In genomic region chr10:28587970-28588290, GRCh38 we compare ENCODE assay signal across 8 cellular contexts. TPM values are rescaled to one million over a fixed set of nuclear protein-coding genes. Genes with fewer than 3 reads are reported as not detected.
DNase-seq lines count a peak whose midpoint lies in the region; ATAC-seq, FAIRE-seq and TF ChIP-seq lines count a peak whose summit lies in the region.

No MANE protein-coding gene starts in this region.

- H3K27me3 ChIP-seq in gastroesophageal sphincter (no peaks in the 10 kb centered on the region), rectal smooth muscle tissue (ENCODE audit: control insufficient read depth, insufficient read depth, low read length) (no peaks in the 10 kb centered on the region), MM.1S (replicated peaks; ENCODE audit: insufficient read depth, low read length) (no peaks in the 10 kb centered on the region)

- no peak overlapping the region for H2AFZ ChIP-seq in MM.1S (ENCODE audit: low read length)

- no peak for TF ChIP-seq POLR2A in gastroesophageal sphincter (IDR thresholded peaks at IDR 0.05)

- TF ChIP-seq CTCF in VCaP (conservative IDR thresholded peaks at IDR 0.05) (peak; percentile 46; the same call in 1 of the 2 replicates), gastroesophageal sphincter (IDR thresholded peaks at IDR 0.05) (peak in 2 of 4 experiments; percentile 12 to 47), MM.1S (IDR thresholded peaks at IDR 0.05; ENCODE audit: low read length) (no peak), D721Med (IDR thresholded peaks at IDR 0.05; ENCODE audit: insufficient read depth, missing control alignments) (no peak)

- H3K36me3 ChIP-seq in gastroesophageal sphincter (peaks cover 0 to 55% of the 10 kb centered on the region in 2 donors), rectal smooth muscle tissue (ENCODE audit: control insufficient read depth, insufficient read depth, low read length) (peaks cover 15% of the 10 kb centered on the region), MM.1S (replicated peaks; ENCODE audit: insufficient read depth, low read length) (peaks cover 42% of the 10 kb centered on the region; the same call in 1 of the 2 replicates)

- no peaks in the 10 kb centered on the region for H3K9me2 ChIP-seq in MM.1S (replicated peaks; ENCODE audit: insufficient read depth, low read length)

- H3K27ac ChIP-seq in VCaP = peak overlapping the region; percentile 28; the same call in 1 of the 2 replicates
- peak overlapping the region; percentile 48 to 59 (median 52) for H3K27ac ChIP-seq in gastroesophageal sphincter
- H3K27ac ChIP-seq in rectal smooth muscle tissue (ENCODE audit: low read depth, low read length) = peak overlapping the region; percentile 55
- no peak overlapping the region for H3K27ac ChIP-seq in MM.1S (ENCODE audit: low read length)

- H3K9ac ChIP-seq in rectal smooth muscle tissue (ENCODE audit: low read length) = no peak overlapping the region
- H3K9ac ChIP-seq in MM.1S (ENCODE audit: low read length) = no peak overlapping the region

- H3K4me3 ChIP-seq in gastroesophageal sphincter (no peak overlapping the region), rectal smooth muscle tissue (ENCODE audit: low read length) (no peak overlapping the region), MM.1S (ENCODE audit: low read length) (no peak overlapping the region)

- no peak for FAIRE-seq in D721Med (lab: Jason Lieb, UNC)

- WGBS in gastroesophageal sphincter (ENCODE audit: low coverage in 1 of 2), 2 donors = 0 to 10% methylated on average over 1 of the region's 1 CpG

- no peak for ATAC-seq in gastroesophageal sphincter
- ATAC-seq in HG03571 (IDR thresholded peaks at IDR 0.05; ENCODE audit: unreplicated experiment) = no peak

- H3K4me1 ChIP-seq in gastroesophageal sphincter = peaks cover 10 to 39% (median 15%) of the 10 kb centered on the region in 3 donors
- peaks cover 17% of the 10 kb centered on the region for H3K4me1 ChIP-seq in rectal smooth muscle tissue (ENCODE audit: control insufficient read depth, insufficient read depth, low read length)
- no peaks in the 10 kb centered on the region for H3K4me1 ChIP-seq in MM.1S (ENCODE audit: low read length)

- peaks cover 35% of the 10 kb centered on the region for H4K20me1 ChIP-seq in MM.1S (ENCODE audit: insufficient read depth, low read length)

- H3K9me3 ChIP-seq in gastroesophageal sphincter (no peaks in the 10 kb centered on the region), MM.1S (replicated peaks; ENCODE audit: insufficient read depth, low read length) (no peaks in the 10 kb centered on the region)

- TF ChIP-seq EP300 in gastroesophageal sphincter (IDR thresholded peaks at IDR 0.05) = no peak

- DNase-seq in G401 (ENCODE audit: low spot score) (peak; percentile 72), MM.1S (no peak), NCI-H2171 treated with DMSO at 0.1 percent for 48 hours (lab: John Stamatoyannopoulos, UW) (no peak), D721Med (ENCODE audit: insufficient read length, low spot score) (no peak)

- peaks cover 100% of the 10 kb centered on the region for H3K79me2 ChIP-seq in MM.1S (ENCODE audit: low read length)

- no peak overlapping the region for H3K4me2 ChIP-seq in MM.1S (ENCODE audit: low read depth, low read length)

- no peaks in the 10 kb centered on the region; the same call in 1 of the 2 replicates for H3F3A ChIP-seq in MM.1S (ENCODE audit: insufficient read depth, low read length)

- in situ Hi-C loops in G401 (cut with HindIII; ENCODE audit: low sequenced_read_pairs) = loop anchor here (25.0 kb wide), 1 partner anchor 151 kb away; no protein-coding TSS in a partner anchor

RNA-seq across cellular contexts. Expression of gene WAC, which starts 55.0 kb away (rescaled TPM):
- 33.5 and 56.5 TPM in 2 replicates for total RNA-seq in G401 (2014; rRNA removed; shearing (Covaris generic))
- total RNA-seq in gastroesophageal sphincter = 100 to 1,000 TPM; 141 to 162 (median 155) TPM
